22 cellular contexts compared by ENCODE assay signal in genomic region chr5:122465994-122466393, GRCh38.
"Had no signal": no experiment of that assay in that cellular context is flagged by ENCODE, and none has a peak within 500 bp of the region (broad histone marks: within the 10 kb centered on the region; RNA-seq: fewer than 3 reads in every experiment).

No MANE protein-coding gene starts in this region.

- H3K27ac Mint-ChIP-seq: naive thymus-derived CD8-positive, alpha-beta T cell; nephron progenitor cell; progenitor cell of endocrine pancreas; stimulated activated memory B cell treated with anti-CD40 and anti-IgM and Interleukin-4, amounts not matched to agents 10 μg/mL and 1 μg/mL and 100 μg/mL, for 72 hours; stimulated activated naive CD8-positive, alpha-beta T cell treated with anti-CD3 and anti-CD28 coated beads, Interleukin-15, amount 100 ng/mL, for 72 hours; type B pancreatic cell had no signal

- DNase-seq: hypothalamus; islet precursor cell; left ventricle myocardium inferior; naive thymus-derived CD8-positive, alpha-beta T cell; nephron progenitor cell; ovary; right lobe of liver; stimulated activated CD4-positive, alpha-beta T cell treated with anti-CD3 and anti-CD28 coated beads, Interleukin-1b, Interleukin-23, amount 100 ng/mL, for 48 hours; stimulated activated CD4-positive, alpha-beta T cell treated with anti-CD3 and anti-CD28 coated beads, Interleukin-2, amount 100 ng/mL, for 48 hours; stimulated activated CD4-positive, alpha-beta T cell treated with anti-CD3 and anti-CD28 coated beads, Interleukin-4, amount 100 ng/mL, for 4 hours; stimulated activated CD8-positive, alpha-beta memory T cell treated with anti-CD3 and anti-CD28 coated beads, Interleukin-4, amount 100 ng/mL, for 48 hours; stimulated activated naive CD4-positive, alpha-beta T cell treated with Interleukin-2 at 50 U/mL for 16 hours; stimulated activated naive CD8-positive, alpha-beta T cell treated with anti-CD3 and anti-CD28 coated beads, Interleukin-15, amount 100 ng/mL, for 72 hours; substantia nigra; uterus had no signal

- H3K36me3 ChIP-seq: left ventricle myocardium inferior, ovary, right atrium auricular region, tibial nerve, uterus had no signal

- H3K9me3 ChIP-seq: left ventricle myocardium inferior, ovary, right atrium auricular region, right lobe of liver, tibial nerve, uterus had no signal

- H3K4me3 ChIP-seq: left ventricle myocardium inferior, lung, ovary, right atrium auricular region, right lobe of liver, smooth muscle cell, tibial nerve, uterus had no signal

- H3K9me3 Mint-ChIP-seq: naive thymus-derived CD8-positive, alpha-beta T cell; nephron progenitor cell; stimulated activated memory B cell treated with anti-CD40 and anti-IgM and Interleukin-4, amounts not matched to agents 10 μg/mL and 1 μg/mL and 100 μg/mL, for 72 hours; stimulated activated naive CD8-positive, alpha-beta T cell treated with anti-CD3 and anti-CD28 coated beads, Interleukin-15, amount 100 ng/mL, for 72 hours had no signal

- H3K36me3 Mint-ChIP-seq: naive thymus-derived CD8-positive, alpha-beta T cell; stimulated activated memory B cell treated with anti-CD40 and anti-IgM and Interleukin-4, amounts not matched to agents 10 μg/mL and 1 μg/mL and 100 μg/mL, for 72 hours had no signal

- H3K27ac ChIP-seq: left ventricle myocardium inferior, ovary, right atrium auricular region, right lobe of liver, tibial nerve, uterus had no signal

- H3K4me1 Mint-ChIP-seq: naive thymus-derived CD8-positive, alpha-beta T cell; stimulated activated memory B cell treated with anti-CD40 and anti-IgM and Interleukin-4, amounts not matched to agents 10 μg/mL and 1 μg/mL and 100 μg/mL, for 72 hours; stimulated activated naive CD8-positive, alpha-beta T cell treated with anti-CD3 and anti-CD28 coated beads, Interleukin-15, amount 100 ng/mL, for 72 hours had no signal

- H3K4me3 Mint-ChIP-seq: naive thymus-derived CD8-positive, alpha-beta T cell; nephron progenitor cell; stimulated activated memory B cell treated with anti-CD40 and anti-IgM and Interleukin-4, amounts not matched to agents 10 μg/mL and 1 μg/mL and 100 μg/mL, for 72 hours; stimulated activated naive CD8-positive, alpha-beta T cell treated with anti-CD3 and anti-CD28 coated beads, Interleukin-15, amount 100 ng/mL, for 72 hours; type B pancreatic cell had no signal

- ATAC-seq: naive thymus-derived CD8-positive, alpha-beta T cell; right lobe of liver; stimulated activated memory B cell treated with anti-CD40 and anti-IgM and Interleukin-4, amounts not matched to agents 10 μg/mL and 1 μg/mL and 100 μg/mL, for 72 hours; stimulated activated naive CD8-positive, alpha-beta T cell treated with anti-CD3 and anti-CD28 coated beads, Interleukin-15, amount 100 ng/mL, for 72 hours had no signal

- H3K4me2 ChIP-seq: smooth muscle cell had no signal

- H3K27me3 ChIP-seq: ovary, right atrium auricular region, right lobe of liver, tibial nerve, uterus had no signal

- H3K4me1 ChIP-seq: right atrium auricular region, tibial nerve, uterus had no signal

- H3K27me3 Mint-ChIP-seq: progenitor cell of endocrine pancreas, type B pancreatic cell had no signal
